ENCODE assay signal across 8 cellular contexts in the genomic region with DNA sequence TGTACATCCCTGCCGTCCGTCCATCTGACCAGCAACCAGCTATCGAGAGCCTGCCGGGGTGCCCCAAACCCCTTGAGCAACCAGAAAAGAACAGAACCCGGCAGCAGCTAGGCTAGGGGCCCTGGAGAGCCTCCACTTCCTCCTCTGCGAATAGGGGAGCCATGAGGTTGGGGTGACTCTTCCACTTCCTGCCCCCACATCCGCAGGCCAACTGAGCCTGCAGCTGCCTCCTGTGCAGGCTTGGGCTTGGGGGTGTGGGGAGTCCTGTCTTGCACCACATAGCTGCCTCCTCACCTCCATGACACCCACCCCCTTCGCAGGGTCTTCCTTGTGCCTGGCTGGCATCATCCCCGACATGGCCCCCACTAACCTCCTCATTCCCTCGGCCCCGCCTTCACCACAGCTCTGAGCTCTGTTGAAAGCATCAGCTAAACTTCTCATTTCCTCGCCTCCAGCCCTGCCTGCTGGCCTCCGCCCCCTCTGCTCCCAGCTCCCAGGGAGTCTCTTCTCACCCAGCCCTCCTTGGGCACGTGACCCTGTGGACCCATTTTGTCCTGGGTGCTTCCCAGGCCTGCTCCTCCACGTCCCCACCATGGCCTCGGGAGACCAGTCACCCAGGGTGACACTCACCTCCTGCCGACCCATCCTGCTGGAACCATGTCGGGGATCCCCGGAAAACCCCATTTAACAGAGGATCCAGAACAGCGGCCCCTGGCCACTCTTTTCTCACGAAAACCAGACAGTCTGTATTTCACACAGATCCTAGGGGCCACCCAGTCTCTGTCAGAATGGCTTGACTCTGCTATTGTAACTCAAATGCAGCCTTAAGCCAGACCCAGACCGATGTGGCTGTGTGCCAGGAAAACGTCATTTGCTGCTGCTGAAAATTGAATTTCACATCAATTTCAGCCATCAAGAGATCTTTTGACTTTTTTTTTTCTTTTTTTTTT. TPM values are rescaled to one million over a fixed set of nuclear protein-coding genes. Genes with fewer than 3 reads are reported as not detected.
DNase-seq lines count a peak whose midpoint lies in the region; ATAC-seq lines count a peak whose summit lies in the region.

No MANE protein-coding gene starts in this region.

- DNase-seq in AG08395 (ENCODE audit: low spot score) = peak; percentile 47
- DNase-seq in activated CD4-positive, alpha-beta T cell treated with anti-CD3 and anti-CD28 coated beads for 1 hour = peak; percentile 50
- DNase-seq in cerebellum (ENCODE audit: low spot score) = peak; percentile 53
- peak; percentile 51 to 86 for DNase-seq in stimulated activated effector memory CD8-positive, alpha-beta T cell treated with anti-CD3 and anti-CD28 coated beads, Interleukin-12 subunit alpha, Interleukin-12 subunit beta, amount 100 ng/mL, for 72 hours (ENCODE audit: low spot score in 2 of 2)
- DNase-seq in KBM-7 = no peak

- H3K4me3 Mint-ChIP-seq in stimulated activated effector memory CD8-positive, alpha-beta T cell treated with anti-CD3 and anti-CD28 coated beads, Interleukin-12 subunit alpha, Interleukin-12 subunit beta, amount 100 ng/mL, for 72 hours = peak overlapping the region; percentile 90

- H3K36me3 ChIP-seq in mucosa of rectum (ENCODE audit: control insufficient read depth in 2 of 2, insufficient read depth in 2 of 2, low read length in 2 of 2) = peaks cover 0 to 3% of the 10 kb centered on the region in 2 donors

- in situ Hi-C loops in KBM-7 (cut with MboI; ENCODE audit: low pct_unique_long_range_greater_than_20kb, low sequenced_read_pairs) = no loop called here

- no peaks in the 10 kb centered on the region for H3K27me3 ChIP-seq in mucosa of rectum (ENCODE audit: control insufficient read depth in 2 of 2, insufficient read depth in 2 of 2, low read length in 2 of 2)

- H3K27ac Mint-ChIP-seq in stimulated activated effector memory CD8-positive, alpha-beta T cell treated with anti-CD3 and anti-CD28 coated beads, Interleukin-12 subunit alpha, Interleukin-12 subunit beta, amount 100 ng/mL, for 72 hours = peak overlapping the region; percentile 98

- H3K4me3 ChIP-seq in mucosa of rectum (ENCODE audit: low read length in 2 of 2) = peak overlapping the region; percentile 14 to 41

- no peaks in the 10 kb centered on the region for H3K9me3 ChIP-seq in mucosa of rectum (ENCODE audit: control insufficient read depth in 2 of 2, low read length in 2 of 2)

- peaks cover 77% of the 10 kb centered on the region for H3K4me1 Mint-ChIP-seq in stimulated activated effector memory CD8-positive, alpha-beta T cell treated with anti-CD3 and anti-CD28 coated beads, Interleukin-12 subunit alpha, Interleukin-12 subunit beta, amount 100 ng/mL, for 72 hours

- H3K9me3 Mint-ChIP-seq in stimulated activated effector memory CD8-positive, alpha-beta T cell treated with anti-CD3 and anti-CD28 coated beads, Interleukin-12 subunit alpha, Interleukin-12 subunit beta, amount 100 ng/mL, for 72 hours = no peaks in the 10 kb centered on the region

- H3K36me3 Mint-ChIP-seq in stimulated activated effector memory CD8-positive, alpha-beta T cell treated with anti-CD3 and anti-CD28 coated beads, Interleukin-12 subunit alpha, Interleukin-12 subunit beta, amount 100 ng/mL, for 72 hours = peaks cover 51% of the 10 kb centered on the region

- ATAC-seq in GM19395 (IDR thresholded peaks at IDR 0.05; ENCODE audit: unreplicated experiment) (peak; percentile 71), HG03565 (IDR thresholded peaks at IDR 0.05; ENCODE audit: unreplicated experiment) (peak; percentile 37)
- peak; percentile 90 for ATAC-seq in stimulated activated effector memory CD8-positive, alpha-beta T cell treated with anti-CD3 and anti-CD28 coated beads, Interleukin-12 subunit alpha, Interleukin-12 subunit beta, amount 100 ng/mL, for 72 hours

- peaks cover 8 to 15% of the 10 kb centered on the region in 2 donors for H3K4me1 ChIP-seq in mucosa of rectum (ENCODE audit: control insufficient read depth in 2 of 2, insufficient read depth in 2 of 2, low read length in 2 of 2)

- peak overlapping the region in 1 of 2 donors; percentile 41 for H3K9ac ChIP-seq in mucosa of rectum (ENCODE audit: low read depth in 1 of 2, low read length in 2 of 2)

- H3K27ac ChIP-seq in mucosa of rectum (ENCODE audit: low read depth in 2 of 2, low read length in 2 of 2) = peak overlapping the region; percentile 73 to 83

RNA-seq across cellular contexts. Expression of a gene that starts 50.4 kb away (rescaled TPM):
- total RNA-seq in cerebellum = 42.1 TPM

RNA-seq across cellular contexts. Expression of a gene that starts 50.8 kb away (rescaled TPM):
- total RNA-seq in cerebellum = 2.5 TPM

Comparison
In these comparisons a context has a peak if more than half of its experiments do, and no peak if none do; other contexts are left out.
1. ATAC-seq: peak in every context shown above with its lines; median percentile 90 in stimulated activated effector memory CD8-positive, alpha-beta T cell treated with anti-CD3 and anti-CD28 coated beads, Interleukin-12 subunit alpha, Interleukin-12 subunit beta, amount 100 ng/mL, for 72 hours; 71 in GM19395; 37 in HG03565.